8 cellular contexts compared by ENCODE assay signal in genomic region chr6:107114213-107114871, GRCh38. TPM values are rescaled to one million over a fixed set of nuclear protein-coding genes. Genes with fewer than 3 reads are reported as not detected.
DNase-seq lines count a peak whose midpoint lies in the region; ATAC-seq, FAIRE-seq and TF ChIP-seq lines count a peak whose summit lies in the region.

No MANE protein-coding gene starts in this region.

- peak overlapping the region; percentile 82 to 98 (median 96) for H3K9ac ChIP-seq in H1 (replicated peaks in 1 of 4; ENCODE audit: extremely low read depth in 1 of 4, low read depth in 3 of 4, low read length in 3 of 4)

- no peak overlapping the region for H2BK15ac ChIP-seq in H1 (ENCODE audit: low read length)

- no peaks in the 10 kb centered on the region; the same call in 1 of the 2 replicates for H3K79me1 ChIP-seq in H1 (ENCODE audit: low read depth, low read length)

- H2BK5ac ChIP-seq in H1 (ENCODE audit: low read depth, low read length): peak overlapping the region; percentile 95

- H3K79me2 ChIP-seq in H1 (ENCODE audit: control insufficient read depth in 1 of 2, insufficient read depth in 2 of 2, low read length in 2 of 2): peaks cover 4 to 46% of the 10 kb centered on the region in 2 experiments

- H3K4me1 Mint-ChIP-seq in CD4-positive, CD25-positive, alpha-beta regulatory T cell: peaks cover 3 to 15% (median 8%) of the 10 kb centered on the region in 4 donors

- peak; percentile 36 to 64; a peak in 3 of 4 replicates for TF ChIP-seq RAD21 in H1 (IDR thresholded peaks at IDR 0.05 in 1 of 2, conservative IDR thresholded peaks at IDR 0.05 in 1 of 2; ENCODE audit: low read depth in 2 of 2, low read length in 2 of 2)

- TF ChIP-seq CTCF in H1 (IDR thresholded peaks at IDR 0.05; ENCODE audit: control extremely low read depth in 1 of 3, insufficient read depth in 1 of 3, low read depth in 1 of 3, low read length in 3 of 3): peak; percentile 65 to 73 (median 69)

- H4K8ac ChIP-seq in H1 (ENCODE audit: extremely low read depth, insufficient read depth, low read length): peak overlapping the region; percentile 90

- H3K27me3 Mint-ChIP-seq in CD4-positive, CD25-positive, alpha-beta regulatory T cell: peaks cover 22% of the 10 kb centered on the region

- H2AFZ ChIP-seq in H1 (ENCODE audit: low read length): no peak overlapping the region

- peak overlapping the region; percentile 32; the same call in 1 of the 2 replicates for H2BK12ac ChIP-seq in H1 (ENCODE audit: low read depth, low read length)

- no peak overlapping the region for H3K14ac ChIP-seq in H1 (ENCODE audit: insufficient read length)

- peaks cover 10% of the 10 kb centered on the region for H3K27me3 ChIP-seq in CD4-positive, CD25-positive, alpha-beta regulatory T cell (ENCODE audit: control insufficient read depth, insufficient read depth, low read length)
- H3K27me3 ChIP-seq in H1 (replicated peaks in 1 of 4; ENCODE audit: control insufficient read depth in 3 of 4, extremely low read depth in 1 of 4, insufficient read depth in 3 of 4, low read length in 3 of 4): no peaks in the 10 kb centered on the region

- H3K4me3 ChIP-seq in CD4-positive, CD25-positive, alpha-beta regulatory T cell (ENCODE audit: low read depth, low read length): peak overlapping the region; percentile 55
- peak overlapping the region; percentile 53 to 81 (median 60) for H3K4me3 ChIP-seq in H1 (ENCODE audit: extremely low read depth in 1 of 4, insufficient read depth in 2 of 4, low read depth in 3 of 4, low read length in 4 of 4)

- H4K5ac ChIP-seq in H1 (ENCODE audit: insufficient read length, low read depth, low read length): peak overlapping the region; percentile 93

- peak overlapping the region; percentile 76 for H2BK120ac ChIP-seq in H1 (replicated peaks; ENCODE audit: low read depth, low read length)

- no peak overlapping the region for H2BK20ac ChIP-seq in H1 (ENCODE audit: low read length)

- peak overlapping the region; percentile 65; the same call in 1 of the 2 replicates for H3K18ac ChIP-seq in H1 (ENCODE audit: extremely low read depth, low read length)

- H3K4me3 Mint-ChIP-seq in CD4-positive, CD25-positive, alpha-beta regulatory T cell: peak overlapping the region; percentile 83 to 91 (median 88)

- TF ChIP-seq EP300 in H1 (IDR thresholded peaks at IDR 0.05; ENCODE audit: borderline replicate concordance in 1 of 2, low read depth in 2 of 2, low read length in 2 of 2): no peak

- H3K4me1 ChIP-seq in CD4-positive, CD25-positive, alpha-beta regulatory T cell (ENCODE audit: control insufficient read depth, insufficient read depth, low read length, poor library complexity, severe bottlenecking): peaks cover 19% of the 10 kb centered on the region
- peaks cover 11 to 17% (median 14%) of the 10 kb centered on the region in 4 experiments for H3K4me1 ChIP-seq in H1 (replicated peaks in 1 of 4; ENCODE audit: control insufficient read depth in 3 of 4, insufficient read depth in 4 of 4, low read length in 3 of 4)

- DNase-seq in CD4-positive, CD25-positive, alpha-beta regulatory T cell: peak; percentile 50 to 69 (median 65)
- DNase-seq in NCI-H82 (lab: John Stamatoyannopoulos, UW) (peak; percentile 92), H1 (ENCODE audit: low read depth in 1 of 2, low spot score in 2 of 2) (peak in 1 of 2 experiments; percentile 85), mesenteric fat pad (ENCODE audit: low spot score) (peak; percentile 95)
- peak; percentile 51 to 60 (median 60) for DNase-seq in activated CD8-positive, alpha-beta memory T cell treated with anti-CD3 and anti-CD28 coated beads for 48 hours (ENCODE audit: low read depth in 2 of 3, low spot score in 2 of 3)
- peak; percentile 62 for DNase-seq in stimulated activated CD8-positive, alpha-beta memory T cell treated with anti-CD3 and anti-CD28 coated beads, Interleukin-15, amount 100 ng/mL, for 24 hours (ENCODE audit: low read depth)

- peak overlapping the region; percentile 80 to 88 for H3K4me2 ChIP-seq in H1 (ENCODE audit: insufficient read depth in 1 of 2, low read depth in 2 of 2, low read length in 2 of 2)

- H3K27ac ChIP-seq in CD4-positive, CD25-positive, alpha-beta regulatory T cell (ENCODE audit: insufficient read depth, low read length, poor library complexity, severe bottlenecking): no peak overlapping the region
- H3K27ac ChIP-seq in H1 (ENCODE audit: low read depth, low read length): peak overlapping the region; percentile 83

- WGBS in H1 (ENCODE audit: extremely low coverage in 1 of 2, insufficient coverage in 1 of 2, insufficient read length in 1 of 2, insufficient replicate concordance in 2 of 2, low coverage in 1 of 2, low lambda C conversion rate in 2 of 2, missing lambda C conversion rate in 1 of 2), 2 experiments: 3% methylated on average over 22 of the region's 104 CpGs; no CpG with 5 or more reads in 1 of the 2 experiments

- peak overlapping the region; percentile 65 for H3K56ac ChIP-seq in H1 (replicated peaks; ENCODE audit: insufficient read length, low read depth, low read length)

- H4K20me1 ChIP-seq in H1 (replicated peaks in 1 of 2; ENCODE audit: control insufficient read depth in 1 of 2, insufficient read depth in 2 of 2, low read length in 2 of 2): no peaks in the 10 kb centered on the region

- peaks cover 9% of the 10 kb centered on the region for H3K23me2 ChIP-seq in H1 (ENCODE audit: low read depth, low read length)

- TF ChIP-seq POLR2A in H1 (IDR thresholded peaks at IDR 0.05; ENCODE audit: control extremely low read depth in 1 of 2, low read depth in 2 of 2, low read length in 2 of 2): no peak; a peak in 1 of 3 replicates

- no peaks in the 10 kb centered on the region for H3K9me3 ChIP-seq in CD4-positive, CD25-positive, alpha-beta regulatory T cell (ENCODE audit: control insufficient read depth in 2 of 2, low read length in 2 of 2)
- no peaks in the 10 kb centered on the region for H3K9me3 ChIP-seq in H1 (ENCODE audit: insufficient read depth in 2 of 2, low read depth in 1 of 2, low read length in 1 of 2)

- peak; percentile 63 to 69 for ATAC-seq in CD4-positive, CD25-positive, alpha-beta regulatory T cell (ENCODE audit: low read depth in 2 of 2)
- ATAC-seq in GM19324 (IDR thresholded peaks at IDR 0.05; ENCODE audit: low FRiP score, unreplicated experiment) (peak; percentile 74), HG03457 (IDR thresholded peaks at IDR 0.05; ENCODE audit: unreplicated experiment) (peak; percentile 69)

- POLR2A ChIA-PET in H1 (lab: Charles Lee; ENCODE audit: partially characterized antibody): interaction anchor here (0.6 to 2.2 kb wide), 17 partner anchors 9 to 203 kb away, joined by 3 to 27 read pairs (median 3); partner anchors contain the start of gene CD24

- no peak overlapping the region; the same call in 1 of the 2 replicates for H2AK5ac ChIP-seq in H1 (ENCODE audit: low read depth, low read length)

- no peaks in the 10 kb centered on the region for H3K36me3 Mint-ChIP-seq in CD4-positive, CD25-positive, alpha-beta regulatory T cell

- H4K91ac ChIP-seq in H1 (replicated peaks; ENCODE audit: insufficient read length, low read length): peak overlapping the region; percentile 96

- CTCF ChIA-PET in H1 (lab: Charles Lee; ENCODE audit: partially characterized antibody): interaction anchor here (0.6 to 2.0 kb wide), 24 partner anchors 9 to 532 kb away, joined by 3 to 10 read pairs (median 5); no protein-coding TSS in a partner anchor

- peak overlapping the region; percentile 98 for H3K4ac ChIP-seq in H1 (replicated peaks; ENCODE audit: insufficient read length, low read depth, low read length)

- no peak overlapping the region for H3K23ac ChIP-seq in H1 (ENCODE audit: insufficient read length)

- FAIRE-seq in H1 (lab: Jason Lieb, UNC): no peak

- H3K27ac Mint-ChIP-seq in CD4-positive, CD25-positive, alpha-beta regulatory T cell: peak overlapping the region in 1 of 3 donors; percentile 62

- H3K36me3 ChIP-seq in CD4-positive, CD25-positive, alpha-beta regulatory T cell (ENCODE audit: control insufficient read depth, insufficient read depth, low read length): no peaks in the 10 kb centered on the region
- peaks cover 0 to 5% (median 0%) of the 10 kb centered on the region in 4 experiments; a peak in 1 of 8 replicates for H3K36me3 ChIP-seq in H1 (ENCODE audit: control insufficient read depth in 2 of 4, insufficient read depth in 4 of 4, low read length in 3 of 4)

- H3K9me3 Mint-ChIP-seq in CD4-positive, CD25-positive, alpha-beta regulatory T cell: no peaks in the 10 kb centered on the region

TF ChIP-seq in H1, 55 proteins besides CTCF, POLR2A, EP300 and RAD21 (continues in another document):
- TF ChIP-seq HDAC2 (IDR thresholded peaks at IDR 0.05; ENCODE audit: borderline replicate concordance in 1 of 2, low read depth in 2 of 2, low read length in 2 of 2) (peak in 1 of 2 experiments; percentile 97; a peak in 2 of 4 replicates), YY1 (IDR thresholded peaks at IDR 0.05; ENCODE audit: low read depth, low read length) (no peak; the same call in 1 of the 2 replicates), PHF8 (conservative IDR thresholded peaks at IDR 0.05; ENCODE audit: low read depth, low read length) (peak; percentile 16; the same call in 1 of the 2 replicates), CEBPB (IDR thresholded peaks at IDR 0.05; ENCODE audit: low read depth, low read length) (no peak), SP4 (IDR thresholded peaks at IDR 0.05; ENCODE audit: low read length) (no peak), RBBP5 (IDR thresholded peaks at IDR 0.05; ENCODE audit: borderline replicate concordance, low read depth, low read length) (peak; percentile 84; the same call in 1 of the 2 replicates), SIN3A (conservative IDR thresholded peaks at IDR 0.05 in 1 of 2, IDR thresholded peaks at IDR 0.05 in 1 of 2; ENCODE audit: low read depth in 1 of 2, low read length in 2 of 2) (no peak), MAFK (IDR thresholded peaks at IDR 0.05; ENCODE audit: low read depth, low read length) (no peak), SUZ12 (IDR thresholded peaks at IDR 0.05; ENCODE audit: low read length) (peak; percentile 46; the same call in 1 of the 2 replicates), KDM4A (IDR thresholded peaks at IDR 0.05; ENCODE audit: low read depth, low read length, severe bottlenecking) (no peak), EGR1 (IDR thresholded peaks at IDR 0.05; ENCODE audit: borderline replicate concordance, low read depth, low read length) (no peak)

RNA-seq across cellular contexts. Expression of gene BEND3, which starts 1.0 kb away (rescaled TPM):
- 0.89 TPM for total RNA-seq in CD4-positive, CD25-positive, alpha-beta regulatory T cell
- polyA plus RNA-seq in CD4-positive, CD25-positive, alpha-beta regulatory T cell: under 1 TPM; 0.05 to 0.34 (median 0.18) TPM
- 38.8 and 40.8 TPM in 2 replicates for total RNA-seq in H1 (2021; fragmentation: NEBNext Ultra II Directional; extraction: Animal tissue kit (Norgen Biotek cat#: 25700))
- polyA plus RNA-seq in H1 (2011; rRNA removed): 25.2 and 26.2 TPM in 2 replicates
- 21.1 TPM for polyA plus RNA-seq in H1 (2011; cell fraction: cytosol; rRNA removed)
- polyA plus RNA-seq in H1 (2011; cell fraction: nucleus; rRNA removed): 48.4 TPM
- 22.5 to 25.1 TPM (median 23.6 TPM) in 4 replicates for polyA plus RNA-seq in H1 (2012, experiment 1 of 2)
- polyA plus RNA-seq in H1 (2012, experiment 2 of 2): 15.4 TPM
- 17.8 TPM for polyA plus RNA-seq in H1 (2013, experiment 1 of 2)
- polyA plus RNA-seq in H1 (2013, experiment 2 of 2): 16.3 TPM
- 42.9 and 43.2 TPM in 2 replicates for polyA minus RNA-seq in H1 (2011; rRNA and poly(A)+ RNA removed)
- 38.0 TPM for polyA minus RNA-seq in H1 (2011; cell fraction: cytosol; rRNA and poly(A)+ RNA removed)
- 31.0 TPM for polyA minus RNA-seq in H1 (2011; cell fraction: nucleus; rRNA and poly(A)+ RNA removed)
- 3.4 TPM for total RNA-seq in mesenteric fat pad
